ENCODE assay signal across 27 cellular contexts in genomic region chr4:129037093-129037492, GRCh38.
"Had no signal": no experiment of that assay in that cellular context is flagged by ENCODE, and none has a peak within 500 bp of the region (broad histone marks: within the 10 kb centered on the region; RNA-seq: fewer than 3 reads in every experiment).

No MANE protein-coding gene starts in this region.

- H3K4me1 ChIP-seq: esophagus muscularis mucosa had no signal

- H3K27ac ChIP-seq: brain microvascular endothelial cell, esophagus muscularis mucosa, WERI-Rb-1 had no signal

- ATAC-seq: activated CD4-positive, CD25-positive, alpha-beta regulatory T cell treated with anti-CD3 and anti-CD28 coated beads, Interleukin-2, amount 50 U/mL, for 24 hours; activated CD8-positive, alpha-beta T cell treated with anti-CD3 and anti-CD28 coated beads for 36 hours; activated T-cell treated with anti-CD3 and anti-CD28 coated beads, Interleukin-2, amount 50 U/mL, for 4 hours; activated T-helper 17 cell treated with anti-CD3 and anti-CD28 coated beads, Interleukin-2, amount 50 U/mL, for 72 hours; effector memory CD8-positive, alpha-beta T cell; T-helper 17 cell had no signal

- H3K4me3 ChIP-seq: esophagus muscularis mucosa had no signal

- DNase-seq: activated B cell treated with CpG ODN at 0.5 μM for 24 hours; activated CD4-positive, alpha-beta T cell treated with anti-CD3 and anti-CD28 coated beads for 48 hours; activated CD4-positive, alpha-beta T cell treated with anti-CD3 and anti-CD28 coated beads, Interleukin-2, amount 50 U/mL, for 1 hour; activated CD4-positive, alpha-beta T cell treated with anti-CD3 and anti-CD28 coated beads, Interleukin-2, amount 50 U/mL, for 48 hours; activated CD8-positive, alpha-beta memory T cell treated with anti-CD3 and anti-CD28 coated beads for 24 hours; activated CD8-positive, alpha-beta T cell treated with anti-CD3 and anti-CD28 coated beads for 36 hours; activated effector memory CD4-positive, alpha-beta T cell treated with Interleukin-2 at 50 U/mL for 16 hours; activated gamma-delta T cell treated with Interleukin-2 at 50 U/mL for 16 hours; activated naive CD4-positive, alpha-beta T cell treated with anti-CD3 and anti-CD28 coated beads, Interleukin-2, amount 50 U/mL, for 16 hours; activated naive CD4-positive, alpha-beta T cell treated with Interleukin-2 at 50 U/mL for 16 hours; activated T-cell treated with anti-CD3 and anti-CD28 coated beads, Interleukin-2, amount 50 U/mL, for 4 hours; amniotic stem cell; anterior cingulate cortex; brain microvascular endothelial cell; caudate nucleus; cortex of kidney; dermis blood vessel endothelial cell; effector CD4-positive, alpha-beta T cell; effector memory CD8-positive, alpha-beta T cell; foreskin fibroblast; T-helper 1 cell; T-helper 17 cell; T1000; WERI-Rb-1 had no signal

- H3K27me3 ChIP-seq: brain microvascular endothelial cell, esophagus muscularis mucosa had no signal

- H3K9me3 ChIP-seq: esophagus muscularis mucosa had no signal

- H3K36me3 ChIP-seq: brain microvascular endothelial cell, esophagus muscularis mucosa, WERI-Rb-1 had no signal
